ENCODE assay signal across 1 cellular context in genomic region chr15:76931397-76932089, GRCh38.
A peak's percentile ranks its signal among the peaks of the same experiment; 100 is the strongest.
TF ChIP-seq lines count a peak whose summit lies in the region.

A gene with protein sequence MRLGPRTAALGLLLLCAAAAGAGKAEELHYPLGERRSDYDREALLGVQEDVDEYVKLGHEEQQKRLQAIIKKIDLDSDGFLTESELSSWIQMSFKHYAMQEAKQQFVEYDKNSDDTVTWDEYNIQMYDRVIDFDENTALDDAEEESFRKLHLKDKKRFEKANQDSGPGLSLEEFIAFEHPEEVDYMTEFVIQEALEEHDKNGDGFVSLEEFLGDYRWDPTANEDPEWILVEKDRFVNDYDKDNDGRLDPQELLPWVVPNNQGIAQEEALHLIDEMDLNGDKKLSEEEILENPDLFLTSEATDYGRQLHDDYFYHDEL (plus strand): TSS chr15:76931749. CDS start chr15:76931842, 93 bp downstream.

TF ChIP-seq in HepG2, 621 proteins besides CTCF, POLR2A, EP300 and RAD21 (continued from another document and continues in another):
- TF ChIP-seq, protein P1, sequence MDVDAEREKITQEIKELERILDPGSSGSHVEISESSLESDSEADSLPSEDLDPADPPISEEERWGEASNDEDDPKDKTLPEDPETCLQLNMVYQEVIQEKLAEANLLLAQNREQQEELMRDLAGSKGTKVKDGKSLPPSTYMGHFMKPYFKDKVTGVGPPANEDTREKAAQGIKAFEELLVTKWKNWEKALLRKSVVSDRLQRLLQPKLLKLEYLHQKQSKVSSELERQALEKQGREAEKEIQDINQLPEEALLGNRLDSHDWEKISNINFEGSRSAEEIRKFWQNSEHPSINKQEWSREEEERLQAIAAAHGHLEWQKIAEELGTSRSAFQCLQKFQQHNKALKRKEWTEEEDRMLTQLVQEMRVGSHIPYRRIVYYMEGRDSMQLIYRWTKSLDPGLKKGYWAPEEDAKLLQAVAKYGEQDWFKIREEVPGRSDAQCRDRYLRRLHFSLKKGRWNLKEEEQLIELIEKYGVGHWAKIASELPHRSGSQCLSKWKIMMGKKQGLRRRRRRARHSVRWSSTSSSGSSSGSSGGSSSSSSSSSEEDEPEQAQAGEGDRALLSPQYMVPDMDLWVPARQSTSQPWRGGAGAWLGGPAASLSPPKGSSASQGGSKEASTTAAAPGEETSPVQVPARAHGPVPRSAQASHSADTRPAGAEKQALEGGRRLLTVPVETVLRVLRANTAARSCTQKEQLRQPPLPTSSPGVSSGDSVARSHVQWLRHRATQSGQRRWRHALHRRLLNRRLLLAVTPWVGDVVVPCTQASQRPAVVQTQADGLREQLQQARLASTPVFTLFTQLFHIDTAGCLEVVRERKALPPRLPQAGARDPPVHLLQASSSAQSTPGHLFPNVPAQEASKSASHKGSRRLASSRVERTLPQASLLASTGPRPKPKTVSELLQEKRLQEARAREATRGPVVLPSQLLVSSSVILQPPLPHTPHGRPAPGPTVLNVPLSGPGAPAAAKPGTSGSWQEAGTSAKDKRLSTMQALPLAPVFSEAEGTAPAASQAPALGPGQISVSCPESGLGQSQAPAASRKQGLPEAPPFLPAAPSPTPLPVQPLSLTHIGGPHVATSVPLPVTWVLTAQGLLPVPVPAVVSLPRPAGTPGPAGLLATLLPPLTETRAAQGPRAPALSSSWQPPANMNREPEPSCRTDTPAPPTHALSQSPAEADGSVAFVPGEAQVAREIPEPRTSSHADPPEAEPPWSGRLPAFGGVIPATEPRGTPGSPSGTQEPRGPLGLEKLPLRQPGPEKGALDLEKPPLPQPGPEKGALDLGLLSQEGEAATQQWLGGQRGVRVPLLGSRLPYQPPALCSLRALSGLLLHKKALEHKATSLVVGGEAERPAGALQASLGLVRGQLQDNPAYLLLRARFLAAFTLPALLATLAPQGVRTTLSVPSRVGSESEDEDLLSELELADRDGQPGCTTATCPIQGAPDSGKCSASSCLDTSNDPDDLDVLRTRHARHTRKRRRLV (CRISPR knock-in tag; IDR thresholded peaks at IDR 0.05): no peak
- TF ChIP-seq ZNF337 (CRISPR knock-in tag; IDR thresholded peaks at IDR 0.05; ENCODE audit: borderline replicate concordance, low read depth) (no peak), HINFP (CRISPR knock-in tag; IDR thresholded peaks at IDR 0.05; ENCODE audit: low read depth) (no peak), SP140L (CRISPR knock-in tag; IDR thresholded peaks at IDR 0.05; ENCODE audit: borderline replicate concordance) (no peak), MYPOP (CRISPR knock-in tag; IDR thresholded peaks at IDR 0.05) (no peak), ATF1 (CRISPR knock-in tag; IDR thresholded peaks at IDR 0.05) (no peak), ZNF784 (CRISPR knock-in tag; IDR thresholded peaks at IDR 0.05; ENCODE audit: borderline replicate concordance) (no peak), HNF4G (IDR thresholded peaks at IDR 0.05; ENCODE audit: borderline replicate concordance, low read depth, low read length) (no peak), HNF4G (CRISPR knock-in tag; IDR thresholded peaks at IDR 0.05; ENCODE audit: borderline replicate concordance, low read depth) (no peak), MEIS1 (CRISPR knock-in tag; IDR thresholded peaks at IDR 0.05; ENCODE audit: borderline replicate concordance) (no peak), ZNF557 (CRISPR knock-in tag; IDR thresholded peaks at IDR 0.05) (no peak), MATR3 (CRISPR knock-in tag; IDR thresholded peaks at IDR 0.05) (no peak), NFIB (CRISPR knock-in tag; IDR thresholded peaks at IDR 0.05; ENCODE audit: borderline replicate concordance) (no peak), ZBTB49 (CRISPR knock-in tag; IDR thresholded peaks at IDR 0.05; ENCODE audit: borderline replicate concordance) (no peak), FOXO1 (CRISPR knock-in tag; IDR thresholded peaks at IDR 0.05) (no peak), ADNP (CRISPR knock-in tag; IDR thresholded peaks at IDR 0.05) (no peak), CCDC6 (CRISPR knock-in tag; IDR thresholded peaks at IDR 0.05) (no peak), SKI (IDR thresholded peaks at IDR 0.05; ENCODE audit: partially characterized antibody) (peak; percentile 19), PCBP2 (optimal IDR thresholded peaks at IDR 0.05; ENCODE audit: low read depth, low read length, poor library complexity, severe bottlenecking) (no peak), ASH2L (IDR thresholded peaks at IDR 0.05; ENCODE audit: insufficient read length, low read depth, low read length) (peak; percentile 86), ZC3H13 (CRISPR knock-in tag; IDR thresholded peaks at IDR 0.05) (no peak), SALL1 (CRISPR knock-in tag; IDR thresholded peaks at IDR 0.05) (peak; percentile 70), KDM3A (CRISPR knock-in tag; IDR thresholded peaks at IDR 0.05; ENCODE audit: low read depth) (no peak), SRSF4 (IDR thresholded peaks at IDR 0.05; ENCODE audit: low read depth, low read length, poor library complexity, severe bottlenecking) (no peak), ZNF550 (CRISPR knock-in tag; IDR thresholded peaks at IDR 0.05; ENCODE audit: borderline replicate concordance) (no peak), SPEN (CRISPR knock-in tag; IDR thresholded peaks at IDR 0.05; ENCODE audit: low read depth) (peak; percentile 48), ZNF329 (CRISPR knock-in tag; IDR thresholded peaks at IDR 0.05; ENCODE audit: low read depth) (no peak; the same call in 1 of the 2 replicates), ZNF562 (CRISPR knock-in tag; IDR thresholded peaks at IDR 0.05; ENCODE audit: borderline replicate concordance) (no peak), FIP1L1 (IDR thresholded peaks at IDR 0.05; ENCODE audit: borderline replicate concordance, insufficient read depth, low read depth, low read length) (no peak), PRDM15 (CRISPR knock-in tag; IDR thresholded peaks at IDR 0.05) (no peak), ZMYM2 (CRISPR knock-in tag; IDR thresholded peaks at IDR 0.05) (no peak), ZNF572 (CRISPR knock-in tag; IDR thresholded peaks at IDR 0.05) (no peak), ZNF773 (CRISPR knock-in tag; IDR thresholded peaks at IDR 0.05; ENCODE audit: borderline replicate concordance) (no peak), NCOA1 (CRISPR knock-in tag; IDR thresholded peaks at IDR 0.05) (no peak)
- TF ChIP-seq, protein P2, sequence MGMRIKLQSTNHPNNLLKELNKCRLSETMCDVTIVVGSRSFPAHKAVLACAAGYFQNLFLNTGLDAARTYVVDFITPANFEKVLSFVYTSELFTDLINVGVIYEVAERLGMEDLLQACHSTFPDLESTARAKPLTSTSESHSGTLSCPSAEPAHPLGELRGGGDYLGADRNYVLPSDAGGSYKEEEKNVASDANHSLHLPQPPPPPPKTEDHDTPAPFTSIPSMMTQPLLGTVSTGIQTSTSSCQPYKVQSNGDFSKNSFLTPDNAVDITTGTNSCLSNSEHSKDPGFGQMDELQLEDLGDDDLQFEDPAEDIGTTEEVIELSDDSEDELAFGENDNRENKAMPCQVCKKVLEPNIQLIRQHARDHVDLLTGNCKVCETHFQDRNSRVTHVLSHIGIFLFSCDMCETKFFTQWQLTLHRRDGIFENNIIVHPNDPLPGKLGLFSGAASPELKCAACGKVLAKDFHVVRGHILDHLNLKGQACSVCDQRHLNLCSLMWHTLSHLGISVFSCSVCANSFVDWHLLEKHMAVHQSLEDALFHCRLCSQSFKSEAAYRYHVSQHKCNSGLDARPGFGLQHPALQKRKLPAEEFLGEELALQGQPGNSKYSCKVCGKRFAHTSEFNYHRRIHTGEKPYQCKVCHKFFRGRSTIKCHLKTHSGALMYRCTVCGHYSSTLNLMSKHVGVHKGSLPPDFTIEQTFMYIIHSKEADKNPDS (CRISPR knock-in tag; IDR thresholded peaks at IDR 0.05): no peak
- TF ChIP-seq, protein P3, sequence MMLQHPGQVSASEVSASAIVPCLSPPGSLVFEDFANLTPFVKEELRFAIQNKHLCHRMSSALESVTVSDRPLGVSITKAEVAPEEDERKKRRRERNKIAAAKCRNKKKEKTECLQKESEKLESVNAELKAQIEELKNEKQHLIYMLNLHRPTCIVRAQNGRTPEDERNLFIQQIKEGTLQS (CRISPR knock-in tag; IDR thresholded peaks at IDR 0.05): no peak
- TF ChIP-seq, protein P4, sequence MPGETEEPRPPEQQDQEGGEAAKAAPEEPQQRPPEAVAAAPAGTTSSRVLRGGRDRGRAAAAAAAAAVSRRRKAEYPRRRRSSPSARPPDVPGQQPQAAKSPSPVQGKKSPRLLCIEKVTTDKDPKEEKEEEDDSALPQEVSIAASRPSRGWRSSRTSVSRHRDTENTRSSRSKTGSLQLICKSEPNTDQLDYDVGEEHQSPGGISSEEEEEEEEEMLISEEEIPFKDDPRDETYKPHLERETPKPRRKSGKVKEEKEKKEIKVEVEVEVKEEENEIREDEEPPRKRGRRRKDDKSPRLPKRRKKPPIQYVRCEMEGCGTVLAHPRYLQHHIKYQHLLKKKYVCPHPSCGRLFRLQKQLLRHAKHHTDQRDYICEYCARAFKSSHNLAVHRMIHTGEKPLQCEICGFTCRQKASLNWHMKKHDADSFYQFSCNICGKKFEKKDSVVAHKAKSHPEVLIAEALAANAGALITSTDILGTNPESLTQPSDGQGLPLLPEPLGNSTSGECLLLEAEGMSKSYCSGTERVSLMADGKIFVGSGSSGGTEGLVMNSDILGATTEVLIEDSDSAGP (CRISPR knock-in tag; IDR thresholded peaks at IDR 0.05; ENCODE audit: borderline replicate concordance): no peak; the same call in 1 of the 2 replicates
- TF ChIP-seq, protein P5, sequence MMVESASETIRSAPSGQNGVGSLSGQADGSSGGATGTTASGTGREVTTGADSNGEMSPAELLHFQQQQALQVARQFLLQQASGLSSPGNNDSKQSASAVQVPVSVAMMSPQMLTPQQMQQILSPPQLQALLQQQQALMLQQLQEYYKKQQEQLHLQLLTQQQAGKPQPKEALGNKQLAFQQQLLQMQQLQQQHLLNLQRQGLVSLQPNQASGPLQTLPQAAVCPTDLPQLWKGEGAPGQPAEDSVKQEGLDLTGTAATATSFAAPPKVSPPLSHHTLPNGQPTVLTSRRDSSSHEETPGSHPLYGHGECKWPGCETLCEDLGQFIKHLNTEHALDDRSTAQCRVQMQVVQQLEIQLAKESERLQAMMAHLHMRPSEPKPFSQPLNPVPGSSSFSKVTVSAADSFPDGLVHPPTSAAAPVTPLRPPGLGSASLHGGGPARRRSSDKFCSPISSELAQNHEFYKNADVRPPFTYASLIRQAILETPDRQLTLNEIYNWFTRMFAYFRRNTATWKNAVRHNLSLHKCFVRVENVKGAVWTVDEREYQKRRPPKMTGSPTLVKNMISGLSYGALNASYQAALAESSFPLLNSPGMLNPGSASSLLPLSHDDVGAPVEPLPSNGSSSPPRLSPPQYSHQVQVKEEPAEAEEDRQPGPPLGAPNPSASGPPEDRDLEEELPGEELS (CRISPR knock-in tag; IDR thresholded peaks at IDR 0.05): no peak
